In genomic region chr11:61586792-61587430, GRCh38 we compare ENCODE assay signal across 1 cellular context.
TF ChIP-seq lines count a peak whose summit lies in the region.

No MANE protein-coding gene starts in this region.

TF ChIP-seq in GM12878, 131 proteins besides CTCF, POLR2A, EP300 and RAD21 (continued from another document):
- TF ChIP-seq ZBTB40 (IDR thresholded peaks at IDR 0.05; ENCODE audit: borderline replicate concordance) (no peak), CREB1 (IDR thresholded peaks at IDR 0.05; ENCODE audit: low read depth) (no peak), DPF2 (IDR thresholded peaks at IDR 0.05) (no peak), SRF (IDR thresholded peaks at IDR 0.05; ENCODE audit: low read depth in 2 of 2, low read length in 2 of 2) (no peak), NR2C1 (IDR thresholded peaks at IDR 0.05) (no peak), ZNF217 (IDR thresholded peaks at IDR 0.05) (no peak), MLLT1 (IDR thresholded peaks at IDR 0.05) (no peak)
